ENCODE assay signal across 7 cellular contexts in genomic region chr2:37877457-37878315, GRCh38. TPM values are rescaled to one million over a fixed set of nuclear protein-coding genes. Genes with fewer than 3 reads are reported as not detected.
A peak's percentile ranks its signal among the peaks of the same experiment; 100 is the strongest.
DNase-seq lines count a peak whose midpoint lies in the region; TF ChIP-seq lines count a peak whose summit lies in the region.

No MANE protein-coding gene starts in this region.

- H3F3A ChIP-seq in smooth muscle cell (ENCODE audit: low read depth) = no peaks in the 10 kb centered on the region

- CTCF ChIA-PET in HEK293T (lab: Yijun Ruan, JAX) = interaction anchor here (0.6 to 3.6 kb wide), 34 partner anchors 8 to 539 kb away, joined by 3 to 42 read pairs (median 4); no protein-coding TSS in a partner anchor

- H3K27me3 ChIP-seq in hepatocyte (peaks cover 4% of the 10 kb centered on the region), smooth muscle cell (ENCODE audit: low read depth) (peaks cover 31% of the 10 kb centered on the region)

- H3K4me3 ChIP-seq in astrocyte of the cerebellum (ENCODE audit: low read depth, low read length) (no peak overlapping the region), hepatocyte (no peak overlapping the region), smooth muscle cell (peak overlapping the region; percentile 11)

- peak overlapping the region; percentile 70 for H3K4me2 ChIP-seq in hepatocyte
- peak overlapping the region; percentile 71 for H3K4me2 ChIP-seq in smooth muscle cell

- H3K4me1 ChIP-seq in hepatocyte (ENCODE audit: insufficient read depth) (peaks cover 7% of the 10 kb centered on the region), smooth muscle cell (ENCODE audit: low read depth) (no peaks in the 10 kb centered on the region)

- H3K27ac ChIP-seq in hepatocyte (no peak overlapping the region), smooth muscle cell (ENCODE audit: low read depth) (no peak overlapping the region)

- peak overlapping the region; percentile 3 for H3K9ac ChIP-seq in smooth muscle cell (ENCODE audit: low read depth)

- no peaks in the 10 kb centered on the region for H3K79me2 ChIP-seq in hepatocyte
- no peaks in the 10 kb centered on the region for H3K79me2 ChIP-seq in smooth muscle cell (ENCODE audit: low read depth)

- H3K9me3 ChIP-seq in hepatocyte (ENCODE audit: low read depth) (no peaks in the 10 kb centered on the region), smooth muscle cell (replicated peaks; ENCODE audit: low read depth) (no peaks in the 10 kb centered on the region)

- H3K9me2 ChIP-seq in hepatocyte (replicated peaks; ENCODE audit: insufficient read depth) = no peaks in the 10 kb centered on the region

- peak; percentile 74 for DNase-seq in DMS53 (lab: John Stamatoyannopoulos, UW)
- DNase-seq in HEK293T (ENCODE audit: extremely low spot score) = peak; percentile 50
- DNase-seq in NCI-H460 (ENCODE audit: extremely low read depth, low read depth) = peak; percentile 75
- peak; percentile 46 for DNase-seq in astrocyte of the cerebellum (ENCODE audit: low read depth)
- peak; percentile 77 for DNase-seq in hepatocyte (ENCODE audit: low spot score)
- DNase-seq in smooth muscle cell (lab: John Stamatoyannopoulos, UW; ENCODE audit: unreplicated experiment) = no peak
- no peak for DNase-seq in effector CD8-positive, alpha-beta T cell (lab: John Stamatoyannopoulos, UW)

- 30% methylated on average over 12 of the region's 12 CpGs for WGBS in hepatocyte (ENCODE audit: low lambda C conversion rate, missing lambda C conversion rate)
- WGBS in smooth muscle cell (ENCODE audit: low lambda C conversion rate) = 30% methylated on average over 12 of the region's 12 CpGs

- TF ChIP-seq CTCF in astrocyte of the cerebellum (IDR thresholded peaks at IDR 0.05; ENCODE audit: low read depth, low read length, missing control alignments) (peak; percentile 53), hepatocyte (IDR thresholded peaks at IDR 0.05; ENCODE audit: poor library complexity) (peak; percentile 79), smooth muscle cell (IDR thresholded peaks at IDR 0.05; ENCODE audit: borderline replicate concordance, insufficient read depth, poor library complexity, severe bottlenecking) (peak; percentile 74)

- H4K20me1 ChIP-seq in hepatocyte (ENCODE audit: insufficient read depth, poor library complexity, severe bottlenecking) (no peaks in the 10 kb centered on the region), smooth muscle cell (ENCODE audit: low read depth) (no peaks in the 10 kb centered on the region)

- in situ Hi-C loops in astrocyte of the cerebellum (cut with HindIII; ENCODE audit: low sequenced_read_pairs) = no loop called here

- no peak overlapping the region for H2AFZ ChIP-seq in hepatocyte
- H2AFZ ChIP-seq in smooth muscle cell (ENCODE audit: low read depth) = peak overlapping the region; percentile 6

- POLR2A ChIA-PET in HEK293T (lab: Yijun Ruan, JAX) = no interaction called here

- H3K36me3 ChIP-seq in hepatocyte (replicated peaks; ENCODE audit: insufficient read depth, low read depth) = no peaks in the 10 kb centered on the region
- H3K36me3 ChIP-seq in smooth muscle cell (ENCODE audit: low read depth) = no peaks in the 10 kb centered on the region

TF ChIP-seq in HEK293T, 16 proteins besides CTCF, POLR2A, EP300 and RAD21:
- TF ChIP-seq ZNF384 (IDR thresholded peaks at IDR 0.05) (no peak), SP1 (IDR thresholded peaks at IDR 0.05) (no peak), FOXK2 (IDR thresholded peaks at IDR 0.05) (no peak), BHLHE40 (IDR thresholded peaks at IDR 0.05; ENCODE audit: borderline replicate concordance) (no peak), PKNOX1 (IDR thresholded peaks at IDR 0.05) (no peak), ARNT (IDR thresholded peaks at IDR 0.05) (no peak), L3MBTL2 (conservative IDR thresholded peaks at IDR 0.05) (no peak), FOXA1 (IDR thresholded peaks at IDR 0.05) (no peak), HDGF (IDR thresholded peaks at IDR 0.05; ENCODE audit: borderline replicate concordance) (no peak), TARDBP (IDR thresholded peaks at IDR 0.05) (no peak), SUZ12 (IDR thresholded peaks at IDR 0.05) (no peak)

RNA-seq across cellular contexts. Expression of gene RMDN2, which starts 47.4 kb away (rescaled TPM):
- 3.3 and 6.4 TPM in 2 replicates for total RNA-seq in NCI-H460 (2014; rRNA removed; shearing (Covaris generic))
- 4.5 and 8.7 TPM in 2 replicates for polyA plus RNA-seq in NCI-H460 (2014; cell fraction: nucleus; rRNA removed)
- total RNA-seq in hepatocyte (14.6 and 16.5 TPM in 2 replicates), smooth muscle cell (4.3 and 5.6 TPM in 2 replicates)
- polyA plus RNA-seq in hepatocyte (7.8 and 9.3 TPM in 2 replicates), smooth muscle cell (3.6 and 5.0 TPM in 2 replicates)

Comparison
In these comparisons a context has a peak if more than half of its experiments do, and no peak if none do; other contexts are left out.
1. DNase-seq: peak in DMS53 (single experiment), HEK293T (single experiment), NCI-H460 (single experiment), astrocyte of the cerebellum (single experiment) and hepatocyte (single experiment); none in smooth muscle cell (single experiment) and effector CD8-positive, alpha-beta T cell (single experiment).
2. Peak in every context shown above with its lines, with median percentiles within 50 percentile points of each other: CTCF ChIP-seq.